Comparison of ENCODE assay signal across 8 cellular contexts in genomic region chr1:112718691-112719418, GRCh38. TPM values are rescaled to one million over a fixed set of nuclear protein-coding genes. Genes with fewer than 3 reads are reported as not detected.
DNase-seq lines count a peak whose midpoint lies in the region; ATAC-seq and TF ChIP-seq lines count a peak whose summit lies in the region.

No MANE protein-coding gene starts in this region.

- ATAC-seq in DND-41 (ENCODE audit: insufficient read depth, low read depth) = peak; percentile 68
- peak in 1 of 2 donors; percentile 49 for ATAC-seq in upper lobe of left lung (ENCODE audit: low FRiP score in 2 of 2)
- ATAC-seq in GM21381 (IDR thresholded peaks at IDR 0.05; ENCODE audit: unreplicated experiment) = no peak

- H3K27ac ChIP-seq in DND-41 (ENCODE audit: low read length) (no peak overlapping the region), upper lobe of left lung (no peak overlapping the region)

- H2AFZ ChIP-seq in DND-41 (ENCODE audit: low read depth, low read length) = peak overlapping the region; percentile 70

- peak; percentile 80 for DNase-seq in DND-41
- peak; percentile 50 for DNase-seq in LHCN-M2 (ENCODE audit: low read depth)
- peak; percentile 65 for DNase-seq in SK-N-DZ (ENCODE audit: low spot score)
- DNase-seq in activated naive CD4-positive, alpha-beta T cell treated with Interleukin-2 at 50 U/mL for 16 hours = peak; percentile 78
- peak; percentile 78 for DNase-seq in glomerular visceral epithelial cell (ENCODE audit: extremely low spot score)
- DNase-seq in pons (ENCODE audit: low spot score) = peak; percentile 75
- DNase-seq in upper lobe of left lung = peak; percentile 71 to 97

- peak; percentile 97 for TF ChIP-seq CTCF in DND-41 (IDR thresholded peaks at IDR 0.05; ENCODE audit: borderline replicate concordance, extremely low read depth, low read length, poor library complexity, severe bottlenecking)
- TF ChIP-seq CTCF in upper lobe of left lung (IDR thresholded peaks at IDR 0.05) = peak; percentile 84 to 91 (median 86)

- H3K4me1 ChIP-seq in DND-41 (ENCODE audit: insufficient read depth, low read length) = peaks cover 29% of the 10 kb centered on the region
- H3K4me1 ChIP-seq in upper lobe of left lung = peaks cover 24 to 44% (median 28%) of the 10 kb centered on the region in 4 donors

- no peaks in the 10 kb centered on the region for H3K36me3 ChIP-seq in DND-41 (ENCODE audit: insufficient read depth, low read length)
- H3K36me3 ChIP-seq in upper lobe of left lung = no peaks in the 10 kb centered on the region

- H3K9me3 ChIP-seq in DND-41 (ENCODE audit: insufficient read depth, low read length, severe bottlenecking) (no peaks in the 10 kb centered on the region), upper lobe of left lung (no peaks in the 10 kb centered on the region)

- H3K4me2 ChIP-seq in DND-41 (ENCODE audit: insufficient read depth, low read length) = peak overlapping the region; percentile 61

- H3K4me3 ChIP-seq in DND-41 (ENCODE audit: low read depth in 1 of 2, low read length in 2 of 2) (peak overlapping the region in 1 of 2 experiments; percentile 29; a peak in 1 of 4 replicates), upper lobe of left lung (peak overlapping the region in 2 of 4 donors; percentile 21 to 30)

- no peak for TF ChIP-seq POLR2A in upper lobe of left lung (IDR thresholded peaks at IDR 0.05)

- WGBS in upper lobe of left lung, 2 donors = 40 to 44% methylated on average over 11 to 12 of the region's 44 CpGs

- H3K27me3 ChIP-seq in DND-41 (ENCODE audit: insufficient read depth, low read length, poor library complexity) (peaks cover 14% of the 10 kb centered on the region), upper lobe of left lung (peaks cover 0 to 4% (median 0%) of the 10 kb centered on the region in 4 donors)

- H3K9ac ChIP-seq in DND-41 (ENCODE audit: low read depth, low read length) = peak overlapping the region; percentile 23; the same call in 1 of the 2 replicates

- H3K79me2 ChIP-seq in DND-41 (ENCODE audit: insufficient read depth, low read length) = no peaks in the 10 kb centered on the region

- no peak for TF ChIP-seq EP300 in upper lobe of left lung (IDR thresholded peaks at IDR 0.05)

- peaks cover 2% of the 10 kb centered on the region; the same call in 1 of the 2 replicates for H4K20me1 ChIP-seq in DND-41 (ENCODE audit: insufficient read depth, low read length)

RNA-seq across cellular contexts. Expression of gene PPM1J, which starts 3.7 kb away (rescaled TPM):
- total RNA-seq in LHCN-M2 (2014; rRNA removed) = 0.32 and 1.1 TPM in 2 replicates
- polyA plus RNA-seq in LHCN-M2 (2012) = 1.2 TPM
- 16.2 and 19.5 TPM in 2 replicates for polyA plus RNA-seq in SK-N-DZ (2014; cell fraction: cytosol; rRNA removed)
- 62.8 and 90.2 TPM in 2 replicates for polyA plus RNA-seq in SK-N-DZ (2014; cell fraction: nucleus; rRNA removed)
- total RNA-seq in upper lobe of left lung = under 1 TPM in 5 of 6 donors, not detected in 1; 0.55 to 0.91 (median 0.74) TPM

RNA-seq across cellular contexts. Expression of gene RHOC, which starts 11.9 kb away (rescaled TPM):
- total RNA-seq in LHCN-M2 (2014; rRNA removed) (518 and 661 TPM in 2 replicates), upper lobe of left lung (100 to 1,000 TPM in 5 of 6 donors, 10 to 100 TPM in 1; 80.9 to 218 (median 132) TPM)
- polyA plus RNA-seq in LHCN-M2 (2012) = 1,122 TPM
- polyA plus RNA-seq in SK-N-DZ (2014; cell fraction: cytosol; rRNA removed) = 69.8 and 78.2 TPM in 2 replicates
- polyA plus RNA-seq in SK-N-DZ (2014; cell fraction: nucleus; rRNA removed) = 39.0 and 48.4 TPM in 2 replicates

RNA-seq across cellular contexts. Expression of gene MOV10, which starts 44.4 kb away (rescaled TPM):
- total RNA-seq in LHCN-M2 (2014; rRNA removed) (38.5 and 45.1 TPM in 2 replicates), upper lobe of left lung (100 to 1,000 TPM in 2 of 6 donors, 10 to 100 TPM in 4; 26.5 to 161 (median 56.0) TPM)
- 50.5 TPM for polyA plus RNA-seq in LHCN-M2 (2012)
- 12.0 and 22.1 TPM in 2 replicates for polyA plus RNA-seq in SK-N-DZ (2014; cell fraction: cytosol; rRNA removed)
- 88.5 and 96.3 TPM in 2 replicates for polyA plus RNA-seq in SK-N-DZ (2014; cell fraction: nucleus; rRNA removed)
